In genomic region chr10:38032881-38033280, GRCh38 we compare ENCODE assay signal across 2 cellular contexts.
TF ChIP-seq lines count a peak whose summit lies in the region.

No MANE protein-coding gene starts in this region.

TF ChIP-seq in liver, 16 proteins besides CTCF, POLR2A, EP300 and RAD21:
- no peak for TF ChIP-seq REST (IDR thresholded peaks at IDR 0.05)
- no peak for TF ChIP-seq TAF1 (conservative IDR thresholded peaks at IDR 0.05)
- TF ChIP-seq HNF4G (IDR thresholded peaks at IDR 0.05) = no peak
- TF ChIP-seq NR2F2 (IDR thresholded peaks at IDR 0.05) = no peak
- TF ChIP-seq FOXA1 (IDR thresholded peaks at IDR 0.05) = peak; percentile 30
- peak; percentile 65 for TF ChIP-seq SP1 (IDR thresholded peaks at IDR 0.05)
- TF ChIP-seq HNF4A (conservative IDR thresholded peaks at IDR 0.05) = peak; percentile 21 to 28
- no peak for TF ChIP-seq JUND (IDR thresholded peaks at IDR 0.05)
- TF ChIP-seq ATF3 (IDR thresholded peaks at IDR 0.05) = peak; percentile 46
- no peak for TF ChIP-seq MAX (IDR thresholded peaks at IDR 0.05)
- TF ChIP-seq YY1 (IDR thresholded peaks at IDR 0.05) = peak; percentile 49
- TF ChIP-seq GABPA (IDR thresholded peaks at IDR 0.05 in 1 of 2, conservative IDR thresholded peaks at IDR 0.05 in 1 of 2) = peak; percentile 42 to 81
- TF ChIP-seq ZBTB33 (IDR thresholded peaks at IDR 0.05) = no peak
- TF ChIP-seq RXRA (IDR thresholded peaks at IDR 0.05) = peak; percentile 45 to 47
- peak; percentile 7 for TF ChIP-seq FOXA2 (IDR thresholded peaks at IDR 0.05)
- TF ChIP-seq EGR1 (IDR thresholded peaks at IDR 0.05; ENCODE audit: low read depth in 2 of 2) = no peak

TF ChIP-seq in HepG2, 621 proteins besides CTCF, POLR2A, EP300 and RAD21:
- TF ChIP-seq CREM (IDR thresholded peaks at IDR 0.05) = no peak
- TF ChIP-seq CREM (CRISPR knock-in tag; IDR thresholded peaks at IDR 0.05) = no peak
- no peak for TF ChIP-seq ZNF414 (CRISPR knock-in tag; IDR thresholded peaks at IDR 0.05)
- TF ChIP-seq GATAD2A (CRISPR knock-in tag; IDR thresholded peaks at IDR 0.05) = no peak
- TF ChIP-seq MBD4 (IDR thresholded peaks at IDR 0.05; ENCODE audit: borderline replicate concordance, low read length) = no peak
- no peak for TF ChIP-seq SALL1 (CRISPR knock-in tag; IDR thresholded peaks at IDR 0.05)
- TF ChIP-seq ISX (CRISPR knock-in tag; conservative IDR thresholded peaks at IDR 0.05) = no peak
- no peak for TF ChIP-seq PCBP2 (optimal IDR thresholded peaks at IDR 0.05; ENCODE audit: low read depth, low read length, poor library complexity, severe bottlenecking)
- TF ChIP-seq SMARCE1 (IDR thresholded peaks at IDR 0.05; ENCODE audit: borderline replicate concordance) = no peak
- no peak for TF ChIP-seq LRRFIP1 (CRISPR knock-in tag; conservative IDR thresholded peaks at IDR 0.05)
- TF ChIP-seq SNRNP70 (IDR thresholded peaks at IDR 0.05; ENCODE audit: low read depth, low read length) = no peak
- no peak for TF ChIP-seq ZNF737 (CRISPR knock-in tag; IDR thresholded peaks at IDR 0.05; ENCODE audit: borderline replicate concordance)
- no peak for TF ChIP-seq ZNF430 (CRISPR knock-in tag; IDR thresholded peaks at IDR 0.05)
- no peak for TF ChIP-seq ZNF260 (CRISPR knock-in tag; IDR thresholded peaks at IDR 0.05; ENCODE audit: borderline replicate concordance, low read depth)
- no peak for TF ChIP-seq BHLHE40 (IDR thresholded peaks at IDR 0.05; ENCODE audit: low read length)
- TF ChIP-seq ZNF777 (CRISPR knock-in tag; IDR thresholded peaks at IDR 0.05) = no peak
- no peak for TF ChIP-seq ZBTB33 (CRISPR knock-in tag; IDR thresholded peaks at IDR 0.05)
- no peak for TF ChIP-seq ZFP36L2 (CRISPR knock-in tag; IDR thresholded peaks at IDR 0.05)
- no peak for TF ChIP-seq ZBTB26 (CRISPR knock-in tag; IDR thresholded peaks at IDR 0.05; ENCODE audit: borderline replicate concordance)
